Comparison of ENCODE assay signal across 8 cellular contexts in genomic region chr9:4491621-4491975, GRCh38. TPM values are rescaled to one million over a fixed set of nuclear protein-coding genes. Genes with fewer than 3 reads are reported as not detected.
A peak's percentile ranks its signal among the peaks of the same experiment; 100 is the strongest.
DNase-seq lines count a peak whose midpoint lies in the region; ATAC-seq and TF ChIP-seq lines count a peak whose summit lies in the region.

No MANE protein-coding gene starts in this region.

- POLR2A ChIA-PET in MCF 10A (lab: Yijun Ruan, JAX): interaction anchor here (0.7 kb wide), 1 partner anchor 53 kb away, joined by 3 read pairs; no protein-coding TSS in a partner anchor

- H3K27ac Mint-ChIP-seq in natural killer cell treated with Interleukin-12 subunit alpha and Interleukin-12 subunit beta and Interleukin-15 and Interleukin-18, amount 100 ng/mL, for 72 hours: no peak overlapping the region
- H3K27ac Mint-ChIP-seq in natural killer cell (no peak overlapping the region), MCF 10A (ENCODE audit: low read depth, unreplicated experiment) (no peak overlapping the region)

- H3K27me3 Mint-ChIP-seq in natural killer cell treated with Interleukin-12 subunit alpha and Interleukin-12 subunit beta and Interleukin-15 and Interleukin-18, amount 100 ng/mL, for 72 hours: peaks cover 43 to 56% of the 10 kb centered on the region in 2 donors
- H3K27me3 Mint-ChIP-seq in natural killer cell (ENCODE audit: low read depth in 2 of 2) (peaks cover 48 to 67% of the 10 kb centered on the region in 2 donors), MCF 10A (ENCODE audit: insufficient read depth, unreplicated experiment) (peaks cover 12% of the 10 kb centered on the region)

- no TSS peak for BruUV-seq in MCF 10A (replicated peaks; lab: Mats Ljungman, UMichigan)

- peak overlapping the region; percentile 86 to 96 (median 89) for H3K27ac ChIP-seq in right lobe of liver
- peak overlapping the region; percentile 65 for H3K27ac ChIP-seq in upper lobe of right lung

- peak overlapping the region; percentile 22 for H3K4me3 Mint-ChIP-seq in natural killer cell treated with Interleukin-12 subunit alpha and Interleukin-12 subunit beta and Interleukin-15 and Interleukin-18, amount 100 ng/mL, for 72 hours
- no peak overlapping the region for H3K4me3 Mint-ChIP-seq in natural killer cell
- H3K4me3 Mint-ChIP-seq in MCF 10A (ENCODE audit: unreplicated experiment): peak overlapping the region; percentile 73

- intact Hi-C loops in natural killer cell (cut with micrococcal nuclease): no loop called here
- intact Hi-C loops in MCF 10A (cut with micrococcal nuclease): no loop called here
- intact Hi-C loops in right lobe of liver (cut with DNase I): no loop called here
- intact Hi-C loops in upper lobe of right lung (cut with DNase I): no loop called here

- no peak for DNase-seq in natural killer cell treated with Interleukin-12 subunit alpha and Interleukin-12 subunit beta and Interleukin-15 and Interleukin-18, amount 100 ng/mL, for 72 hours (ENCODE audit: low spot score)
- DNase-seq in natural killer cell: no peak
- DNase-seq in MCF 10A (ENCODE audit: unreplicated experiment): no peak
- no peak for DNase-seq in right lobe of liver
- DNase-seq in upper lobe of right lung: peak; percentile 69
- no peak for DNase-seq in SIG-M5 treated with dmso at 0.1 percent for 504 hours (lab: John Stamatoyannopoulos, UW; ENCODE audit: unreplicated experiment)
- DNase-seq in OCI-M2 (lab: John Stamatoyannopoulos, UW; ENCODE audit: unreplicated experiment): no peak
- no peak for DNase-seq in cortex of kidney (lab: John Stamatoyannopoulos, UW)

- H3K9me3 ChIP-seq in right lobe of liver (no peaks in the 10 kb centered on the region), upper lobe of right lung (no peaks in the 10 kb centered on the region)

- 15% methylated on average over 7 of the region's 7 CpGs for WGBS in right lobe of liver (ENCODE audit: insufficient coverage, low coverage, low lambda C conversion rate, missing lambda C conversion rate)

- peaks cover 0 to 15% (median 3%) of the 10 kb centered on the region in 4 donors for H3K4me1 ChIP-seq in right lobe of liver
- H3K4me1 ChIP-seq in upper lobe of right lung: peaks cover 14% of the 10 kb centered on the region

- H3K36me3 Mint-ChIP-seq in natural killer cell treated with Interleukin-12 subunit alpha and Interleukin-12 subunit beta and Interleukin-15 and Interleukin-18, amount 100 ng/mL, for 72 hours: no peaks in the 10 kb centered on the region
- H3K36me3 Mint-ChIP-seq in natural killer cell (no peaks in the 10 kb centered on the region), MCF 10A (ENCODE audit: insufficient read depth, unreplicated experiment) (no peaks in the 10 kb centered on the region)

- CTCF ChIA-PET in MCF 10A (lab: Yijun Ruan, JAX): interaction anchor here (0.6 to 0.7 kb wide), 2 partner anchors 138 to 204 kb away, joined by 3 read pairs; no protein-coding TSS in a partner anchor

- no peak for ATAC-seq in natural killer cell treated with Interleukin-12 subunit alpha and Interleukin-12 subunit beta and Interleukin-15 and Interleukin-18, amount 100 ng/mL, for 72 hours
- no peak for ATAC-seq in natural killer cell
- peak in 1 of 4 donors; percentile 3 for ATAC-seq in right lobe of liver
- peak; percentile 74 for ATAC-seq in upper lobe of right lung

- H3K9me3 Mint-ChIP-seq in natural killer cell treated with Interleukin-12 subunit alpha and Interleukin-12 subunit beta and Interleukin-15 and Interleukin-18, amount 100 ng/mL, for 72 hours: no peaks in the 10 kb centered on the region
- H3K9me3 Mint-ChIP-seq in natural killer cell (no peaks in the 10 kb centered on the region), MCF 10A (ENCODE audit: unreplicated experiment) (no peaks in the 10 kb centered on the region)

- H3K36me3 ChIP-seq in right lobe of liver (peaks cover 0 to 9% (median 0%) of the 10 kb centered on the region in 4 donors), upper lobe of right lung (no peaks in the 10 kb centered on the region)

- no peak for TF ChIP-seq POLR2A in right lobe of liver (IDR thresholded peaks at IDR 0.05)

- H3K4me1 Mint-ChIP-seq in natural killer cell treated with Interleukin-12 subunit alpha and Interleukin-12 subunit beta and Interleukin-15 and Interleukin-18, amount 100 ng/mL, for 72 hours (ENCODE audit: low read depth in 2 of 2): peaks cover 9 to 11% of the 10 kb centered on the region in 2 donors
- no peaks in the 10 kb centered on the region for H3K4me1 Mint-ChIP-seq in natural killer cell
- no peaks in the 10 kb centered on the region for H3K4me1 Mint-ChIP-seq in MCF 10A (ENCODE audit: insufficient read depth, unreplicated experiment)

- TF ChIP-seq CTCF in natural killer cell (IDR thresholded peaks at IDR 0.05): no peak
- no peak for TF ChIP-seq CTCF in MCF 10A (IDR thresholded peaks at IDR 0.05; ENCODE audit: unreplicated experiment)
- TF ChIP-seq CTCF in right lobe of liver (IDR thresholded peaks at IDR 0.05): no peak
- no peak for TF ChIP-seq CTCF in upper lobe of right lung (IDR thresholded peaks at IDR 0.05)

- H3K27me3 ChIP-seq in right lobe of liver (no peaks in the 10 kb centered on the region), upper lobe of right lung (no peaks in the 10 kb centered on the region)

- peak overlapping the region; percentile 63 to 91 (median 74) for H3K4me3 ChIP-seq in right lobe of liver
- peak overlapping the region; percentile 72 for H3K4me3 ChIP-seq in upper lobe of right lung

RNA-seq across cellular contexts. Expression of gene SLC1A1, which starts 1.3 kb away (rescaled TPM):
- total RNA-seq in natural killer cell treated with Interleukin-12 subunit alpha and Interleukin-12 subunit beta and Interleukin-15 and Interleukin-18, amount 100 ng/mL, for 72 hours: under 1 TPM in 1 of 2 donors, not detected in 1; 0.14 TPM
- not detected for total RNA-seq in natural killer cell
- 0.16 TPM in 1 of 2 replicates, not detected in the other for total RNA-seq in MCF 10A (2022)
- total RNA-seq in right lobe of liver: 10 to 100 TPM; 22.0 to 82.7 (median 38.7) TPM
- 52.7 TPM for total RNA-seq in upper lobe of right lung

Comparison
In these comparisons a context has a peak if more than half of its experiments do, and no peak if none do; other contexts are left out.
1. RNA of gene SLC1A1, which starts 1.3 kb away (total RNA-seq): 52.7 TPM in upper lobe of right lung (single experiment) and 22.0 to 82.7 TPM in right lobe of liver; 0.16 TPM in MCF 10A, 0.14 TPM in natural killer cell treated with Interleukin-12 subunit alpha and Interleukin-12 subunit beta and Interleukin-15 and Interleukin-18, amount 100 ng/mL, for 72 hours and not detected in natural killer cell; every median in the first group is over 10 times any median in the second.